ENCODE assay signal across 27 cellular contexts in genomic region chr9:29775491-29775890, GRCh38.
"Had no signal": no experiment of that assay in that cellular context is flagged by ENCODE, and none has a peak within 500 bp of the region (broad histone marks: within the 10 kb centered on the region; RNA-seq: fewer than 3 reads in every experiment).

No MANE protein-coding gene starts in this region.

- H3K9me3 ChIP-seq: ovary, psoas muscle, right lobe of liver, sigmoid colon, spleen, stomach, thoracic aorta, thyroid gland, tibial nerve, upper lobe of left lung, vagina had no signal

- DNase-seq: natural killer cell; occipital lobe; ovary; posterior cingulate gyrus; psoas muscle; right cardiac atrium; right lobe of liver; sigmoid colon; spleen; stimulated activated CD4-positive, alpha-beta T cell treated with anti-CD3 and anti-CD28 coated beads, Interleukin-12 subunit alpha, Interleukin-12 subunit beta, amount 100 ng/mL, for 4 hours; stimulated activated CD4-positive, alpha-beta T cell treated with anti-CD3 and anti-CD28 coated beads, Interleukin-2, amount 100 ng/mL, for 24 hours; stimulated activated CD4-positive, alpha-beta T cell treated with anti-CD3 and anti-CD28 coated beads, Interleukin-2, amount 100 ng/mL, for 48 hours; stimulated activated CD4-positive, alpha-beta T cell treated with anti-CD3 and anti-CD28 coated beads, Interleukin-4, amount 100 ng/mL, for 24 hours; stimulated activated naive B cell treated with anti-CD40 and anti-IgM and Interleukin-4, amounts not matched to agents 10 μg/mL and 1 μg/mL and 100 μg/mL, for 72 hours; stimulated activated naive CD4-positive, alpha-beta T cell treated with Interleukin-2 at 50 U/mL for 16 hours; stomach; thyroid gland; trophoblast cell; upper lobe of left lung had no signal

- H3K27ac ChIP-seq: neural progenitor cell, ovary, parathyroid adenoma, psoas muscle, right lobe of liver, sigmoid colon, skin epidermis, spleen, stomach, thoracic aorta, thyroid gland, tibial nerve, upper lobe of left lung, vagina had no signal

- H3K4me1 ChIP-seq: neural progenitor cell, parathyroid adenoma, psoas muscle, right lobe of liver, sigmoid colon, spleen, stomach, thyroid gland, tibial nerve, upper lobe of left lung, vagina had no signal

- H3K9ac ChIP-seq: neural progenitor cell, parathyroid adenoma had no signal

- H3K4me3 ChIP-seq: neural progenitor cell, ovary, psoas muscle, right lobe of liver, sigmoid colon, skin epidermis, smooth muscle cell, spleen, stomach, thoracic aorta, thyroid gland, tibial nerve, upper lobe of left lung, vagina had no signal

- H2AFZ ChIP-seq: neural progenitor cell, parathyroid adenoma had no signal

- H3K4me2 ChIP-seq: neural progenitor cell, smooth muscle cell had no signal

- H3K79me2 ChIP-seq: parathyroid adenoma had no signal

- H3K27me3 ChIP-seq: neural progenitor cell, ovary, right lobe of liver, sigmoid colon, spleen, stomach, thyroid gland, tibial nerve, upper lobe of left lung, vagina had no signal

- ATAC-seq: natural killer cell; psoas muscle; right cardiac atrium; right lobe of liver; stimulated activated effector memory CD8-positive, alpha-beta T cell treated with anti-CD3 and anti-CD28 coated beads, Interleukin-12 subunit alpha, Interleukin-12 subunit beta, amount 100 ng/mL, for 72 hours; stimulated activated naive B cell treated with anti-CD40 and anti-IgM and Interleukin-4, amounts not matched to agents 10 μg/mL and 1 μg/mL and 100 μg/mL, for 72 hours had no signal

- H3K36me3 ChIP-seq: neural progenitor cell, ovary, right lobe of liver, sigmoid colon, spleen, stomach, thoracic aorta, thyroid gland, tibial nerve, upper lobe of left lung, vagina had no signal
